ENCODE assay signal across 8 cellular contexts in the genomic region with DNA sequence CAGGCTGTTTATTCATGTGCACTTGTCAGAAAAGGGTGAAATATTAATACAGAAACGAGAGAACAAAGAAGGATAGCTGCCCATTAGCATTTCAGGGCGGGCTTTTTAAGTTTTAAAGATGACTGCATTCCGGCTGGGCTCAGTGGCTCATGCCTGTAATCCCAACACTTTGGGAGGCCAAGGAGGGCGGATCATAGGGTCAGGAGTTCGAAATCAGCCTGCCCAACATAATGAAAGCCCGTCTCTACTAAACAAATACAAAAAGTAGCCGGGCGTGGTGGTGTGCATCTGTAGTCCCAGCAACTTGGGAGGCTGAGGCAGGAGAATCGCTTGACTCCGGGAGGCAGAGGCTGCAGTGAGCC.
DNase-seq lines count a peak whose midpoint lies in the region; ATAC-seq and TF ChIP-seq lines count a peak whose summit lies in the region.

No MANE protein-coding gene starts in this region.

- H3K4me1 ChIP-seq in muscle layer of colon (ENCODE audit: insufficient read depth, low read length): peaks cover 5% of the 10 kb centered on the region

- H3K4me3 ChIP-seq in muscle layer of colon (ENCODE audit: low read depth in 1 of 2, low read length in 2 of 2): peak overlapping the region; percentile 63 to 80

- peak overlapping the region; percentile 72 for H3K27ac ChIP-seq in muscle layer of colon (ENCODE audit: low read depth, low read length)

- ATAC-seq in omental fat pad (ENCODE audit: low FRiP score) (no peak), HG03521 (IDR thresholded peaks at IDR 0.05; ENCODE audit: unreplicated experiment) (no peak)

- DNase-seq in COLO668 (lab: John Stamatoyannopoulos, UW; ENCODE audit: unreplicated experiment) (peak; percentile 13), M059J (ENCODE audit: low read depth) (peak; percentile 58), cerebellar cortex (ENCODE audit: low spot score) (peak; percentile 70), AML-193 (lab: John Stamatoyannopoulos, UW) (no peak), omental fat pad (ENCODE audit: low spot score) (no peak)
- no peak for DNase-seq in stimulated activated CD4-positive, alpha-beta T cell treated with anti-CD3 and anti-CD28 coated beads, Interleukin-12 subunit alpha, Interleukin-12 subunit beta, amount 100 ng/mL, for 4 hours

- no peaks in the 10 kb centered on the region for H3K27me3 ChIP-seq in muscle layer of colon (ENCODE audit: control insufficient read depth in 1 of 2, insufficient read depth in 2 of 2, low read length in 2 of 2)

- no peak for TF ChIP-seq CTCF in omental fat pad (IDR thresholded peaks at IDR 0.05)

- H3K9me3 ChIP-seq in muscle layer of colon (ENCODE audit: low read length): no peaks in the 10 kb centered on the region

- peak overlapping the region; percentile 68 for H3K9ac ChIP-seq in muscle layer of colon (ENCODE audit: low read length)

- H3K36me3 ChIP-seq in muscle layer of colon (ENCODE audit: insufficient read depth, low read length): no peaks in the 10 kb centered on the region

Comparison
In these comparisons a context has a peak if more than half of its experiments do, and no peak if none do; other contexts are left out.
1. DNase-seq: peak in COLO668 (single experiment), M059J (single experiment) and cerebellar cortex (single experiment); none in AML-193 (0 of 2), omental fat pad (single experiment) and stimulated activated CD4-positive, alpha-beta T cell treated with anti-CD3 and anti-CD28 coated beads, Interleukin-12 subunit alpha, Interleukin-12 subunit beta, amount 100 ng/mL, for 4 hours (single experiment).